In genomic region chr12:74538491-74539258, GRCh38 we compare ENCODE assay signal across 8 cellular contexts. TPM values are rescaled to one million over a fixed set of nuclear protein-coding genes. Genes with fewer than 3 reads are reported as not detected.
DNase-seq lines count a peak whose midpoint lies in the region; ATAC-seq lines count a peak whose summit lies in the region.

No MANE protein-coding gene starts in this region.

- DNase-seq in Caki2 (ENCODE audit: low read depth) (peak; percentile 54), NCI-H69 (lab: John Stamatoyannopoulos, UW) (peak; percentile 2)
- peak; percentile 25 for DNase-seq in activated naive CD8-positive, alpha-beta T cell treated with anti-CD3 and anti-CD28 coated beads, Interleukin-2, amount 50 U/mL, for 24 hours
- DNase-seq in stimulated activated CD4-positive, alpha-beta T cell treated with anti-CD3 and anti-CD28 coated beads, Interleukin-15, amount 100 ng/mL, for 24 hours, result peak; percentile 36

- H3K4me3 Mint-ChIP-seq in activated naive CD8-positive, alpha-beta T cell treated with anti-CD3 and anti-CD28 coated beads, Interleukin-2, amount 50 U/mL, for 24 hours, result peak overlapping the region; percentile 96

- peaks cover 52% of the 10 kb centered on the region for H3K4me1 Mint-ChIP-seq in activated naive CD8-positive, alpha-beta T cell treated with anti-CD3 and anti-CD28 coated beads, Interleukin-2, amount 50 U/mL, for 24 hours

- ATAC-seq in GM21528 (IDR thresholded peaks at IDR 0.05; ENCODE audit: low FRiP score, unreplicated experiment), result peak; percentile 33
- peak; percentile 12 for ATAC-seq in activated naive CD8-positive, alpha-beta T cell treated with anti-CD3 and anti-CD28 coated beads, Interleukin-2, amount 50 U/mL, for 24 hours
- ATAC-seq in GM19328 (IDR thresholded peaks at IDR 0.05; ENCODE audit: unreplicated experiment), result no peak
- ATAC-seq in HG02970 (IDR thresholded peaks at IDR 0.05; ENCODE audit: low FRiP score, unreplicated experiment), result no peak

- no peaks in the 10 kb centered on the region for H3K27me3 Mint-ChIP-seq in activated naive CD8-positive, alpha-beta T cell treated with anti-CD3 and anti-CD28 coated beads, Interleukin-2, amount 50 U/mL, for 24 hours

- H3K4me3 ChIP-seq in iPS-11a (ENCODE audit: low read depth, low read length), result peak overlapping the region; percentile 94

- no peaks in the 10 kb centered on the region for H3K9me3 Mint-ChIP-seq in activated naive CD8-positive, alpha-beta T cell treated with anti-CD3 and anti-CD28 coated beads, Interleukin-2, amount 50 U/mL, for 24 hours

- in situ Hi-C loops in Caki2 (cut with HindIII; ENCODE audit: low pct_unique_long_range_greater_than_20kb, low sequenced_read_pairs), result no loop called here

- peak overlapping the region; percentile 98 for H3K27ac Mint-ChIP-seq in activated naive CD8-positive, alpha-beta T cell treated with anti-CD3 and anti-CD28 coated beads, Interleukin-2, amount 50 U/mL, for 24 hours

- H3K36me3 Mint-ChIP-seq in activated naive CD8-positive, alpha-beta T cell treated with anti-CD3 and anti-CD28 coated beads, Interleukin-2, amount 50 U/mL, for 24 hours (ENCODE audit: low read depth), result peaks cover 55% of the 10 kb centered on the region

RNA-seq across cellular contexts. Expression of gene ATXN7L3B, which starts 1.0 kb away (rescaled TPM):
- 47.3 and 47.4 TPM in 2 replicates for total RNA-seq in Caki2 (2014; rRNA removed; shearing (Covaris generic); ENCODE audit: low replicate concordance)

Comparison
In these comparisons a context has a peak if more than half of its experiments do, and no peak if none do; other contexts are left out.
1. DNase-seq: peak in every context shown above with its lines; median percentile 54 in Caki2; 36 in stimulated activated CD4-positive, alpha-beta T cell treated with anti-CD3 and anti-CD28 coated beads, Interleukin-15, amount 100 ng/mL, for 24 hours; 25 in activated naive CD8-positive, alpha-beta T cell treated with anti-CD3 and anti-CD28 coated beads, Interleukin-2, amount 50 U/mL, for 24 hours; 2 in NCI-H69.
2. ATAC-seq: peak in GM21528 (single experiment) and activated naive CD8-positive, alpha-beta T cell treated with anti-CD3 and anti-CD28 coated beads, Interleukin-2, amount 50 U/mL, for 24 hours (single experiment); none in GM19328 (single experiment) and HG02970 (single experiment).